ENCODE assay signal across 20 cellular contexts in genomic region chr13:87903568-87903967, GRCh38.
A peak's percentile ranks its signal among the peaks of the same experiment; 100 is the strongest.
DNase-seq lines count a peak whose midpoint lies in the region; ATAC-seq, FAIRE-seq and TF ChIP-seq lines count a peak whose summit lies in the region.
"Had no signal": no experiment of that assay in that cellular context is flagged by ENCODE, and none has a peak within 500 bp of the region (broad histone marks: within the 10 kb centered on the region; RNA-seq: fewer than 3 reads in every experiment).

No MANE protein-coding gene starts in this region.

- H3K4me3 Mint-ChIP-seq in activated CD4-positive, alpha-beta T cell treated with anti-CD3 and anti-CD28 coated beads, Interleukin-2, amount 10 ng/mL, durations not matched to agents 24 days and 14 days: no peak overlapping the region
- no peak overlapping the region for H3K4me3 Mint-ChIP-seq in activated T-cell treated with anti-CD3 and anti-CD28 coated beads, Interleukin-2, amount 50 U/mL, for 24 hours
- H3K4me3 Mint-ChIP-seq: CD4-positive, alpha-beta memory T cell; HFFc6 had no signal

- H3K4me1 Mint-ChIP-seq in activated CD4-positive, alpha-beta T cell treated with anti-CD3 and anti-CD28 coated beads, Interleukin-2, amount 10 ng/mL, durations not matched to agents 24 days and 14 days: no peaks in the 10 kb centered on the region
- H3K4me1 Mint-ChIP-seq in activated T-cell treated with anti-CD3 and anti-CD28 coated beads, Interleukin-2, amount 50 U/mL, for 24 hours (ENCODE audit: low read depth): no peaks in the 10 kb centered on the region
- H3K4me1 Mint-ChIP-seq: CD4-positive, alpha-beta memory T cell had no signal

- H3K36me3 Mint-ChIP-seq in activated CD4-positive, alpha-beta T cell treated with anti-CD3 and anti-CD28 coated beads, Interleukin-2, amount 10 ng/mL, durations not matched to agents 24 days and 14 days (ENCODE audit: low read depth): no peaks in the 10 kb centered on the region
- H3K36me3 Mint-ChIP-seq in activated T-cell treated with anti-CD3 and anti-CD28 coated beads, Interleukin-2, amount 50 U/mL, for 24 hours (ENCODE audit: low read depth): no peaks in the 10 kb centered on the region
- H3K36me3 Mint-ChIP-seq: CD4-positive, alpha-beta memory T cell had no signal

- H3K27me3 Mint-ChIP-seq in activated CD4-positive, alpha-beta T cell treated with anti-CD3 and anti-CD28 coated beads, Interleukin-2, amount 10 ng/mL, durations not matched to agents 24 days and 14 days: no peaks in the 10 kb centered on the region
- no peaks in the 10 kb centered on the region for H3K27me3 Mint-ChIP-seq in activated T-cell treated with anti-CD3 and anti-CD28 coated beads, Interleukin-2, amount 50 U/mL, for 24 hours
- H3K27me3 Mint-ChIP-seq: CD4-positive, alpha-beta memory T cell had no signal

- H3K27ac ChIP-seq in Karpas-422 (ENCODE audit: low read length): no peak overlapping the region
- peak overlapping the region in 1 of 4 donors; percentile 13 for H3K27ac ChIP-seq in pancreas
- H3K27ac ChIP-seq in osteoblast (ENCODE audit: low read depth, low read length): no peak overlapping the region

- no peaks in the 10 kb centered on the region for H4K20me1 ChIP-seq in Karpas-422 (ENCODE audit: insufficient read depth, low read depth, low read length)
- no peaks in the 10 kb centered on the region for H4K20me1 ChIP-seq in osteoblast (ENCODE audit: insufficient read depth, low read length)

- no peaks in the 10 kb centered on the region for H3K9me3 ChIP-seq in Karpas-422 (ENCODE audit: low read length)
- peaks cover 0 to 4% (median 0%) of the 10 kb centered on the region in 4 donors for H3K9me3 ChIP-seq in pancreas
- H3K9me3 ChIP-seq in osteoblast (ENCODE audit: low read depth, low read length): no peaks in the 10 kb centered on the region
- H3K9me3 ChIP-seq: HAP-1 had no signal

- intact Hi-C loops in pancreas (cut with DNase I): no loop called here
- intact Hi-C loops in activated CD4-positive, alpha-beta T cell treated with anti-CD3 and anti-CD28 coated beads, Interleukin-2, amount 10 ng/mL, durations not matched to agents 24 days and 14 days (cut with micrococcal nuclease): no loop called here

- no peak overlapping the region for H3K9ac ChIP-seq in Karpas-422 (ENCODE audit: low read length)

- peak overlapping the region; percentile 23; the same call in 1 of the 2 replicates for H2AFZ ChIP-seq in Karpas-422 (ENCODE audit: low read length)
- H2AFZ ChIP-seq in osteoblast (ENCODE audit: low read length): no peak overlapping the region

- ATAC-seq in pancreas: peak; percentile 28 to 74 (median 54)

- H3K79me2 ChIP-seq in Karpas-422 (ENCODE audit: low read length): no peaks in the 10 kb centered on the region
- no peaks in the 10 kb centered on the region for H3K79me2 ChIP-seq in osteoblast (ENCODE audit: insufficient read depth, low read length)

- H3K4me2 ChIP-seq in Karpas-422 (ENCODE audit: low read depth, low read length, poor library complexity, severe bottlenecking) (no peak overlapping the region), osteoblast (ENCODE audit: insufficient read depth, low read length) (no peak overlapping the region)

- peaks cover 13% of the 10 kb centered on the region for H3K4me1 ChIP-seq in Karpas-422 (ENCODE audit: low read length)
- H3K4me1 ChIP-seq in pancreas: peaks cover 12 to 29% (median 15%) of the 10 kb centered on the region in 3 donors
- no peaks in the 10 kb centered on the region for H3K4me1 ChIP-seq in osteoblast (ENCODE audit: insufficient read depth, low read length)
- H3K4me1 ChIP-seq: HAP-1 had no signal

- no peak overlapping the region for H3K4me3 ChIP-seq in Karpas-422 (ENCODE audit: low read length)
- no peak overlapping the region for H3K4me3 ChIP-seq in astrocyte of the cerebellum (ENCODE audit: low read depth, low read length)
- no peak overlapping the region for H3K4me3 ChIP-seq in pancreas
- no peak overlapping the region for H3K4me3 ChIP-seq in osteoblast (ENCODE audit: insufficient read depth, low read length)
- H3K4me3 ChIP-seq: HAP-1 had no signal

- TF ChIP-seq CTCF in astrocyte of the cerebellum (IDR thresholded peaks at IDR 0.05; ENCODE audit: low read depth, low read length, missing control alignments) (no peak), pancreas (IDR thresholded peaks at IDR 0.05) (no peak), osteoblast (IDR thresholded peaks at IDR 0.05; ENCODE audit: extremely low read depth, low read depth, low read length) (no peak)

- no peaks in the 10 kb centered on the region for H3K9me2 ChIP-seq in Karpas-422 (replicated peaks; ENCODE audit: insufficient read depth, low read length)

- H3K9me3 Mint-ChIP-seq in activated CD4-positive, alpha-beta T cell treated with anti-CD3 and anti-CD28 coated beads, Interleukin-2, amount 10 ng/mL, durations not matched to agents 24 days and 14 days: no peaks in the 10 kb centered on the region
- H3K9me3 Mint-ChIP-seq in activated T-cell treated with anti-CD3 and anti-CD28 coated beads, Interleukin-2, amount 50 U/mL, for 24 hours: no peaks in the 10 kb centered on the region

- DNase-seq in Karpas-422 (no peak), astrocyte of the cerebellum (ENCODE audit: low read depth) (peak; percentile 19), fibroblast of gingiva (ENCODE audit: low read depth) (peak; percentile 39), pancreas (no peak), osteoblast (ENCODE audit: insufficient read length, low spot score, missing footprints) (no peak), Kasumi-1 (lab: John Stamatoyannopoulos, UW) (no peak)
- DNase-seq in activated CD4-positive, alpha-beta T cell treated with anti-CD3 and anti-CD28 coated beads, Interleukin-2, amount 10 ng/mL, durations not matched to agents 24 days and 14 days: no peak
- DNase-seq in activated T-cell treated with anti-CD3 and anti-CD28 coated beads, Interleukin-2, amount 50 U/mL, for 24 hours: no peak
- DNase-seq: C1 segment of cervical spinal cord; Calu3; CD4-positive, alpha-beta memory T cell; COR-L47; DMS53; DMS79 treated with DMSO at 0.1 percent for 48 hours; GF-D8; GOT3; HFFc6 had no signal

- FAIRE-seq in pancreas (lab: Jason Lieb, UNC): no peak
- FAIRE-seq: GM12891, GM18507 had no signal

- in situ Hi-C loops in astrocyte of the cerebellum (cut with HindIII; ENCODE audit: low sequenced_read_pairs): no loop called here

- H3K27ac Mint-ChIP-seq in activated CD4-positive, alpha-beta T cell treated with anti-CD3 and anti-CD28 coated beads, Interleukin-2, amount 10 ng/mL, durations not matched to agents 24 days and 14 days: no peak overlapping the region
- no peak overlapping the region for H3K27ac Mint-ChIP-seq in activated T-cell treated with anti-CD3 and anti-CD28 coated beads, Interleukin-2, amount 50 U/mL, for 24 hours
- H3K27ac Mint-ChIP-seq: CD4-positive, alpha-beta memory T cell; HFFc6 had no signal

- no peaks in the 10 kb centered on the region for H3K36me3 ChIP-seq in Karpas-422 (ENCODE audit: insufficient read depth, low read length)
- H3K36me3 ChIP-seq in pancreas: no peaks in the 10 kb centered on the region
- H3K36me3 ChIP-seq in osteoblast (ENCODE audit: insufficient read depth, low read length): no peaks in the 10 kb centered on the region
- H3K36me3 ChIP-seq: HAP-1 had no signal

- H3K27me3 ChIP-seq in Karpas-422 (ENCODE audit: low read length) (no peaks in the 10 kb centered on the region), pancreas (no peaks in the 10 kb centered on the region), osteoblast (ENCODE audit: insufficient read depth, low read length) (no peaks in the 10 kb centered on the region)

Comparison
In these comparisons a context has a peak if more than half of its experiments do, and no peak if none do; other contexts are left out.
1. DNase-seq: peak in astrocyte of the cerebellum (single experiment) and fibroblast of gingiva (single experiment); none in Karpas-422 (single experiment), pancreas (0 of 6), osteoblast (single experiment), activated CD4-positive, alpha-beta T cell treated with anti-CD3 and anti-CD28 coated beads, Interleukin-2, amount 10 ng/mL, durations not matched to agents 24 days and 14 days (single experiment), Kasumi-1 (0 of 2) and activated T-cell treated with anti-CD3 and anti-CD28 coated beads, Interleukin-2, amount 50 U/mL, for 24 hours (single experiment).